Comparison of ENCODE assay signal across 15 cellular contexts in the genomic region with DNA sequence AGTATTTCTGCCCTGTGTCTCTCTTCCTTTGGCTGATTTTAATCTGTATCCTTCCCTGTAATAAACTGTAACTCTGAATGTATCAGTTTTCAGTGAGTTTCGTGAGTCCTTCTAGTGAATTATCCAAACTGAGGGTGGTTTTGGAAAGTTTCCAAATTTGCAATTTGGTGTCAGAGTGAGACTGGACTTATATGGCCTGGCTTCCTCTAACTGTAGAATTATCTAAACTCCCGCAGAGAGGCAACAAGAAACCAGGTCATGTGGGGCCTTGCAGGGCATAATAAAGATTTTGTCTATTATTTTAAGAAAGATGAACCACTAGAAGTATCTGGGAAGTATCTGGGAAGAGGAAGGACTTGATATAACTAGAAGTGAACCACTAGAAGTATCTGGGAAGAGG.
"Had no signal": no experiment of that assay in that cellular context is flagged by ENCODE, and none has a peak within 500 bp of the region (broad histone marks: within the 10 kb centered on the region; RNA-seq: fewer than 3 reads in every experiment).

No MANE protein-coding gene starts in this region.

- H3K9me3 ChIP-seq: mucosa of descending colon, prostate gland, right lobe of liver, upper lobe of left lung had no signal

- H3K4me3 ChIP-seq: mucosa of descending colon, prostate gland, right lobe of liver, upper lobe of left lung had no signal

- H3K36me3 Mint-ChIP-seq: natural killer cell had no signal

- H3K27ac ChIP-seq: prostate gland, right lobe of liver, upper lobe of left lung, WERI-Rb-1 had no signal

- DNase-seq: activated CD4-positive, alpha-beta T cell treated with anti-CD3 and anti-CD28 coated beads for 4 hours; activated CD8-positive, alpha-beta memory T cell treated with anti-CD3 and anti-CD28 coated beads, Interleukin-2, amount 50 U/mL, for 48 hours; activated CD8-positive, alpha-beta T cell treated with anti-CD3 and anti-CD28 coated beads, Interleukin-2, amount 10 ng/mL, durations not matched to agents 7 days and 5 days; activated naive CD4-positive, alpha-beta T cell treated with anti-CD3 and anti-CD28 coated beads for 36 hours; central memory CD4-positive, alpha-beta T cell; mucosa of descending colon; natural killer cell; nucleus accumbens; right lobe of liver; stimulated activated naive CD4-positive, alpha-beta T cell; SW 1271; upper lobe of left lung; WERI-Rb-1 had no signal

- H3K27me3 ChIP-seq: right lobe of liver, upper lobe of left lung had no signal

- H3K4me3 Mint-ChIP-seq: activated CD8-positive, alpha-beta T cell treated with anti-CD3 and anti-CD28 coated beads, Interleukin-2, amount 10 ng/mL, durations not matched to agents 7 days and 5 days; activated naive CD4-positive, alpha-beta T cell treated with anti-CD3 and anti-CD28 coated beads for 36 hours; natural killer cell; T-helper 2 cell treated with Interferon-gamma antibody and Interleukin-4, amounts not matched to agents 5 μg/mL and 100 μg/mL, for 36 hours had no signal

- H3K4me1 ChIP-seq: prostate gland had no signal

- H3K9me3 Mint-ChIP-seq: activated naive CD4-positive, alpha-beta T cell treated with anti-CD3 and anti-CD28 coated beads for 36 hours; natural killer cell; T-helper 2 cell treated with Interferon-gamma antibody and Interleukin-4, amounts not matched to agents 5 μg/mL and 100 μg/mL, for 36 hours had no signal

- H3K27ac Mint-ChIP-seq: activated CD8-positive, alpha-beta T cell treated with anti-CD3 and anti-CD28 coated beads, Interleukin-2, amount 10 ng/mL, durations not matched to agents 7 days and 5 days; activated naive CD4-positive, alpha-beta T cell treated with anti-CD3 and anti-CD28 coated beads for 36 hours; natural killer cell; T-helper 2 cell treated with Interferon-gamma antibody and Interleukin-4, amounts not matched to agents 5 μg/mL and 100 μg/mL, for 36 hours had no signal

- H3K36me3 ChIP-seq: prostate gland, right lobe of liver, upper lobe of left lung, WERI-Rb-1 had no signal
